In genomic region chr20:63980806-63981728, GRCh38 we compare ENCODE assay signal across 8 cellular contexts. TPM values are rescaled to one million over a fixed set of nuclear protein-coding genes. Genes with fewer than 3 reads are reported as not detected.
DNase-seq lines count a peak whose midpoint lies in the region; TF ChIP-seq lines count a peak whose summit lies in the region.

Gene PRPF6, plus strand, starts transcription at chr20:63981132. Its CDS starts 114 bp downstream, at chr20:63981246.

- H3K4me1 Mint-ChIP-seq in activated naive CD4-positive, alpha-beta T cell treated with anti-CD3 and anti-CD28 coated beads, Interleukin-2, amount 10 ng/mL, durations not matched to agents 7 days and 5 days, result peaks cover 67% of the 10 kb centered on the region

- peaks cover 52% of the 10 kb centered on the region for H3K4me1 ChIP-seq in suprapubic skin

- no peak for TF ChIP-seq EP300 in suprapubic skin (IDR thresholded peaks at IDR 0.05)

- peak within 1 kb of the TSS; percentile 97 for H3K4me3 ChIP-seq in suprapubic skin

- TF ChIP-seq POLR2A in suprapubic skin (IDR thresholded peaks at IDR 0.05), result peak; percentile 8 to 74

- H3K27me3 Mint-ChIP-seq in activated naive CD4-positive, alpha-beta T cell treated with anti-CD3 and anti-CD28 coated beads, Interleukin-2, amount 10 ng/mL, durations not matched to agents 7 days and 5 days, result no peaks in the 10 kb centered on the region

- peak within 1 kb of the TSS; percentile 96 for H3K27ac ChIP-seq in suprapubic skin

- H3K27ac Mint-ChIP-seq in activated naive CD4-positive, alpha-beta T cell treated with anti-CD3 and anti-CD28 coated beads, Interleukin-2, amount 10 ng/mL, durations not matched to agents 7 days and 5 days, result peak within 1 kb of the TSS; percentile 96

- DNase-seq in GM04503 (ENCODE audit: low read depth) (peak; percentile 56), HEK293T (ENCODE audit: extremely low spot score) (peak; percentile 98), NAMALWA (ENCODE audit: low spot score) (peak; percentile 97), SK-N-DZ (ENCODE audit: low spot score) (peak; percentile 99), germinal center (ENCODE audit: low spot score) (peak; percentile 98), nucleus accumbens (lab: John Stamatoyannopoulos, UW) (peak in 55 of 56 donors; percentile 62 to 97 (median 89)), suprapubic skin (ENCODE audit: low spot score in 2 of 2) (peak; percentile 96 to 97)
- DNase-seq in activated naive CD4-positive, alpha-beta T cell treated with anti-CD3 and anti-CD28 coated beads, Interleukin-2, amount 10 ng/mL, durations not matched to agents 7 days and 5 days, result peak; percentile 96

- H3K9me3 Mint-ChIP-seq in activated naive CD4-positive, alpha-beta T cell treated with anti-CD3 and anti-CD28 coated beads, Interleukin-2, amount 10 ng/mL, durations not matched to agents 7 days and 5 days, result no peaks in the 10 kb centered on the region

- peaks cover 37% of the 10 kb centered on the region for H3K36me3 ChIP-seq in suprapubic skin

- no peaks in the 10 kb centered on the region for H3K27me3 ChIP-seq in suprapubic skin

- POLR2A ChIA-PET in HEK293T (lab: Yijun Ruan, JAX), result interaction anchor here (0.5 to 2.3 kb wide), 15 partner anchors 10 to 444 kb away, joined by 3 to 13 read pairs (median 3); partner anchors contain the start of genes LKAAEAR1, PTK6, RTEL1 and TCEA2

- 0% methylated on average over 40 of the region's 75 CpGs for whole genome bisulfite sequencing in suprapubic skin

- H3K4me3 Mint-ChIP-seq in activated naive CD4-positive, alpha-beta T cell treated with anti-CD3 and anti-CD28 coated beads, Interleukin-2, amount 10 ng/mL, durations not matched to agents 7 days and 5 days, result peak within 1 kb of the TSS; percentile 95

- H3K9me3 ChIP-seq in suprapubic skin, result no peaks in the 10 kb centered on the region

- peaks cover 33% of the 10 kb centered on the region for H3K36me3 Mint-ChIP-seq in activated naive CD4-positive, alpha-beta T cell treated with anti-CD3 and anti-CD28 coated beads, Interleukin-2, amount 10 ng/mL, durations not matched to agents 7 days and 5 days

- CTCF ChIA-PET in HEK293T (lab: Yijun Ruan, JAX), result interaction anchor here (0.6 to 2.1 kb wide), 10 partner anchors 11 to 436 kb away, joined by 3 to 7 read pairs (median 4); partner anchors contain the start of gene TCEA2
- CTCF ChIA-PET in activated naive CD4-positive, alpha-beta T cell treated with anti-CD3 and anti-CD28 coated beads, Interleukin-2, amount 10 ng/mL, durations not matched to agents 7 days and 5 days (lab: Charles Lee), result interaction anchor here (0.5 to 2.3 kb wide), 20 partner anchors 8 to 443 kb away, joined by 3 to 89 read pairs (median 6); partner anchors contain the start of genes C20orf204, DNAJC5, OPRL1 and PTK6

- peak; percentile 31 to 89 for TF ChIP-seq CTCF in suprapubic skin (IDR thresholded peaks at IDR 0.05)

TF ChIP-seq in HEK293T, 16 proteins besides CTCF, POLR2A, EP300 and RAD21:
- TF ChIP-seq ARNT (IDR thresholded peaks at IDR 0.05) (no peak), SUZ12 (IDR thresholded peaks at IDR 0.05) (no peak), HDGF (IDR thresholded peaks at IDR 0.05; ENCODE audit: borderline replicate concordance) (no peak), FOXM1 (IDR thresholded peaks at IDR 0.05; ENCODE audit: borderline replicate concordance) (no peak), TARDBP (IDR thresholded peaks at IDR 0.05) (no peak), ELF4 (IDR thresholded peaks at IDR 0.05) (peak; percentile 83), ZNF384 (IDR thresholded peaks at IDR 0.05) (no peak), LEF1 (IDR thresholded peaks at IDR 0.05; ENCODE audit: borderline replicate concordance) (no peak), PKNOX1 (IDR thresholded peaks at IDR 0.05) (peak; percentile 26; the same call in 1 of the 2 replicates), L3MBTL2 (conservative IDR thresholded peaks at IDR 0.05) (peak; percentile 63)

RNA-seq across cellular contexts. Expression of gene PRPF6, which starts in this region (rescaled TPM):
- polyA plus RNA-seq in SK-N-DZ (2014; cell fraction: cytosol; rRNA removed), result 137 and 140 TPM in 2 replicates
- 105 and 126 TPM in 2 replicates for polyA plus RNA-seq in SK-N-DZ (2014; cell fraction: nucleus; rRNA removed)
- 10 to 100 TPM; 70.7 to 93.0 (median 83.9) TPM for total RNA-seq in suprapubic skin

Comparison
In these comparisons a context has a peak if more than half of its experiments do, and no peak if none do; other contexts are left out.
1. Peak in every context shown above with its lines: DNase-seq, H3K4me3 ChIP-seq and H3K27ac ChIP-seq.